Comparison of ENCODE assay signal across 14 cellular contexts in genomic region chr1:10776206-10776905, GRCh38. TPM values are rescaled to one million over a fixed set of nuclear protein-coding genes. Genes with fewer than 3 reads are reported as not detected.
DNase-seq lines count a peak whose midpoint lies in the region; ATAC-seq, FAIRE-seq and TF ChIP-seq lines count a peak whose summit lies in the region.
"Had no signal": no experiment of that assay in that cellular context is flagged by ENCODE, and none has a peak within 500 bp of the region (broad histone marks: within the 10 kb centered on the region; RNA-seq: fewer than 3 reads in every experiment).

No MANE protein-coding gene starts in this region.

- no peak overlapping the region for H3K4me2 ChIP-seq in HepG2 (ENCODE audit: low read depth, low read length)
- peak overlapping the region; percentile 17 for H3K4me2 ChIP-seq in keratinocyte (ENCODE audit: control insufficient read depth, extremely low read depth, insufficient read depth, low read depth, low read length)

- TF ChIP-seq POLR2A in right lobe of liver (IDR thresholded peaks at IDR 0.05) (no peak), HepG2 (IDR thresholded peaks at IDR 0.05; ENCODE audit: insufficient read depth in 1 of 2, low read depth in 2 of 2, low read length in 2 of 2) (no peak)

- TF ChIP-seq EP300 in HepG2 (IDR thresholded peaks at IDR 0.05; ENCODE audit: low read depth in 2 of 2, low read length in 2 of 2) (no peak), HepG2 (CRISPR knock-in tag; IDR thresholded peaks at IDR 0.05; ENCODE audit: borderline replicate concordance) (no peak)

- TF ChIP-seq CTCF in right lobe of liver (IDR thresholded peaks at IDR 0.05) (no peak), HepG2 (CRISPR knock-in tag; IDR thresholded peaks at IDR 0.05) (no peak), keratinocyte (optimal IDR thresholded peaks at IDR 0.05 in 1 of 3, IDR thresholded peaks at IDR 0.05 in 1 of 3, conservative IDR thresholded peaks at IDR 0.05 in 1 of 3; ENCODE audit: extremely low read depth in 1 of 3, insufficient read depth in 2 of 3, low read length in 3 of 3) (no peak)

- in situ Hi-C loops in HepG2 (cut with HindIII; ENCODE audit: extremely low pct_ligation_motif_present, low pct_unique_long_range_greater_than_20kb) = no loop called here

- FAIRE-seq in HepG2 (lab: Jason Lieb, UNC) (no peak), keratinocyte (lab: Jason Lieb, UNC) (peak; percentile 17)

- WGBS in right lobe of liver (ENCODE audit: insufficient coverage, low coverage, low lambda C conversion rate, missing lambda C conversion rate) = 83% methylated on average over 3 of the region's 13 CpGs
- WGBS in HepG2 (ENCODE audit: low lambda C conversion rate) = 58% methylated on average over 13 of the region's 13 CpGs

- H3K79me2 ChIP-seq in HepG2 (ENCODE audit: insufficient read depth, low read length) = no peaks in the 10 kb centered on the region
- H3K79me2 ChIP-seq in keratinocyte (ENCODE audit: control insufficient read depth, insufficient read depth, low read length) = peaks cover 24% of the 10 kb centered on the region

- H3K4me3 ChIP-seq in right lobe of liver = no peak overlapping the region
- H3K4me3 ChIP-seq in HepG2 (replicated peaks in 1 of 3; ENCODE audit: insufficient read depth in 1 of 3, low read depth in 2 of 3, low read length in 3 of 3) = no peak overlapping the region
- no peak overlapping the region for H3K4me3 ChIP-seq in keratinocyte (ENCODE audit: control insufficient read depth in 2 of 3, extremely low read depth in 1 of 3, insufficient read depth in 2 of 3, low read depth in 1 of 3, low read length in 3 of 3)
- H3K4me3 ChIP-seq: SJCRH30 had no signal

- no TSS peak for BruUV-seq in HepG2 (replicated peaks; lab: Mats Ljungman, UMichigan)

- dilution Hi-C loops in keratinocyte (cut with MboI; ENCODE audit: extremely low pct_ligation_motif_present, low sequenced_read_pairs) = no loop called here

- H3K27me3 ChIP-seq in right lobe of liver (no peaks in the 10 kb centered on the region), HepG2 (ENCODE audit: control insufficient read depth in 1 of 2, insufficient read depth in 2 of 2, low read length in 2 of 2) (peaks cover 6 to 20% of the 10 kb centered on the region in 2 experiments; a peak in 4 of 5 replicates), keratinocyte (ENCODE audit: control insufficient read depth, extremely low read depth, insufficient read depth, low read length) (no peaks in the 10 kb centered on the region)
- H3K27me3 ChIP-seq: neutrophil had no signal

- H3K4me1 ChIP-seq in right lobe of liver (peaks cover 0 to 3% (median 0%) of the 10 kb centered on the region in 4 donors), HepG2 (ENCODE audit: insufficient read depth, low read length) (peaks cover 6% of the 10 kb centered on the region; the same call in 1 of the 2 replicates), keratinocyte (ENCODE audit: control insufficient read depth, extremely low read depth, insufficient read depth, low read length) (peaks cover 56% of the 10 kb centered on the region)

- no peak for ATAC-seq in right lobe of liver
- ATAC-seq in HepG2 = no peak
- no peak for ATAC-seq in GM18502 (IDR thresholded peaks at IDR 0.05; ENCODE audit: poor library complexity, unreplicated experiment)
- ATAC-seq: activated CD4-positive, alpha-beta T cell treated with anti-CD3 and anti-CD28 coated beads for 36 hours had no signal

- DNase-seq in right lobe of liver (peak in 2 of 3 donors; percentile 3 to 50), HepG2 (ENCODE audit: low spot score) (no peak), NCI-H510A treated with DMSO at 0.1 percent for 48 hours (lab: John Stamatoyannopoulos, UW) (peak; percentile 97), keratinocyte (ENCODE audit: low read depth, low spot score) (no peak), NCI-H1048 (lab: John Stamatoyannopoulos, UW) (no peak), GM03348 (ENCODE audit: low spot score) (no peak), GM19240 (ENCODE audit: insufficient read length, low spot score) (no peak)
- DNase-seq: activated CD4-positive, alpha-beta T cell treated with anti-CD3 and anti-CD28 coated beads for 36 hours; activated naive CD4-positive, alpha-beta T cell; mesendoderm; SJCRH30 had no signal

- H3K27ac ChIP-seq in right lobe of liver (no peak overlapping the region), HepG2 (ENCODE audit: extremely low read length, insufficient read depth, low read length) (no peak overlapping the region), keratinocyte (ENCODE audit: control insufficient read depth, insufficient read depth, low read length) (no peak overlapping the region)
- H3K27ac ChIP-seq: epithelial cell of prostate, neutrophil, SJCRH30 had no signal

- H3K36me3 ChIP-seq in right lobe of liver (no peaks in the 10 kb centered on the region), HepG2 (replicated peaks in 1 of 2; ENCODE audit: control insufficient read depth in 1 of 2, insufficient read depth in 2 of 2, low read length in 2 of 2) (no peaks in the 10 kb centered on the region), keratinocyte (ENCODE audit: control insufficient read depth in 2 of 2, extremely low read depth in 1 of 2, insufficient read depth in 2 of 2, low read length in 2 of 2) (peaks cover 0 to 2% of the 10 kb centered on the region in 2 experiments)
- H3K36me3 ChIP-seq: neutrophil, SJCRH30 had no signal

- intact Hi-C loops in right lobe of liver (cut with DNase I) = no loop called here
- intact Hi-C loops in HepG2 (cut with micrococcal nuclease; ENCODE audit: unreplicated experiment) = no loop called here

- H3K9me3 ChIP-seq in right lobe of liver = no peaks in the 10 kb centered on the region
- no peaks in the 10 kb centered on the region for H3K9me3 ChIP-seq in HepG2 (ENCODE audit: low read length)
- no peaks in the 10 kb centered on the region for H3K9me3 ChIP-seq in keratinocyte (ENCODE audit: control insufficient read depth, low read depth, low read length)
- H3K9me3 ChIP-seq: neutrophil, SJCRH30 had no signal

- H2AFZ ChIP-seq in HepG2 (ENCODE audit: low read length) = no peak overlapping the region
- H2AFZ ChIP-seq in keratinocyte (ENCODE audit: control insufficient read depth, low read length) = no peak overlapping the region

- H4K20me1 ChIP-seq in HepG2 (ENCODE audit: insufficient read depth, low read length) = no peaks in the 10 kb centered on the region
- H4K20me1 ChIP-seq in keratinocyte (ENCODE audit: control insufficient read depth, extremely low read depth, insufficient read depth, low read length) = no peaks in the 10 kb centered on the region

- no peak for TF ChIP-seq RAD21 in HepG2 (CRISPR knock-in tag; IDR thresholded peaks at IDR 0.05)

- H3K9ac ChIP-seq in HepG2 (ENCODE audit: insufficient read depth, low read depth, low read length) (no peak overlapping the region), keratinocyte (ENCODE audit: control insufficient read depth, extremely low read depth, insufficient read depth, low read length) (no peak overlapping the region)

- CTCF ChIA-PET in HepG2 (lab: Yijun Ruan, JAX; ENCODE audit: low intra/inter-chr PET ratio, low total read pairs) = no interaction called here

- H3K9me1 ChIP-seq in keratinocyte (ENCODE audit: control insufficient read depth, extremely low read depth, insufficient read depth, low read length) = no peaks in the 10 kb centered on the region

- POLR2A ChIA-PET in HepG2 (lab: Yijun Ruan, JAX) = no interaction called here

TF ChIP-seq in HepG2, 621 proteins besides CTCF, POLR2A, EP300 and RAD21:
- TF ChIP-seq PCBP1 (IDR thresholded peaks at IDR 0.05; ENCODE audit: borderline replicate concordance, low read depth, low read length) (no peak), RFX5 (IDR thresholded peaks at IDR 0.05; ENCODE audit: low read depth, low read length) (no peak), FOXK1 (CRISPR knock-in tag; IDR thresholded peaks at IDR 0.05; ENCODE audit: borderline replicate concordance, low read depth) (no peak), FOXA1 (IDR thresholded peaks at IDR 0.05) (no peak), FOXA1 (CRISPR knock-in tag; IDR thresholded peaks at IDR 0.05) (no peak)
TF ChIP-seq in HepG2: peak in this region for 0.

RNA-seq across cellular contexts. Expression of gene CASZ1, which starts 20.1 kb away (rescaled TPM):
- total RNA-seq in right lobe of liver (10 to 100 TPM in 1 of 6 experiments, 1 to 10 TPM in 5; 3.1 to 10.1 (median 5.3) TPM), HepG2 (2016; rRNA removed; fragmentation: Illumina TruSeq; extraction: Trizol) (2.3 and 3.7 TPM in 2 replicates)
- total RNA-seq in HepG2 (2016; cell fraction: cytosol; rRNA removed; fragmentation: Illumina TruSeq; extraction: Trizol; ENCODE audit: low read depth) = 1.5 and 1.9 TPM in 2 replicates
- total RNA-seq in HepG2 (2016; cell fraction: insoluble cytoplasmic fraction; rRNA removed; fragmentation: Illumina TruSeq; extraction: Trizol) = 2.8 and 3.2 TPM in 2 replicates
- total RNA-seq in HepG2 (2016; cell fraction: membrane; rRNA removed; fragmentation: Illumina TruSeq; extraction: Trizol) = 3.6 and 4.4 TPM in 2 replicates
- 3.2 TPM in 2 replicates for total RNA-seq in HepG2 (2016; cell fraction: nucleus; rRNA removed; fragmentation: Illumina TruSeq; extraction: Trizol)
- polyA plus RNA-seq in HepG2 (2011; rRNA removed) (1.9 and 2.2 TPM in 2 replicates), keratinocyte (2.8 to 5.0 TPM (median 4.4 TPM) in 3 replicates)
- 2.0 and 2.2 TPM in 2 replicates for polyA plus RNA-seq in HepG2 (2011; cell fraction: cytosol; rRNA removed)
- polyA plus RNA-seq in HepG2 (2011; cell fraction: nucleus; rRNA removed) = 5.8 and 8.1 TPM in 2 replicates
- polyA plus RNA-seq in HepG2 (2012) = 1.0 and 1.4 TPM in 2 replicates
- polyA plus RNA-seq in HepG2 (2016; cell fraction: cytosol; fragmentation: Illumina TruSeq; extraction: Trizol; ENCODE audit: low read depth) = 1.6 and 2.1 TPM in 2 replicates
- polyA plus RNA-seq in HepG2 (2016; cell fraction: insoluble cytoplasmic fraction; fragmentation: Illumina TruSeq; extraction: Trizol; ENCODE audit: low read depth) = 3.0 and 3.9 TPM in 2 replicates
- 3.7 and 5.0 TPM in 2 replicates for polyA plus RNA-seq in HepG2 (2016; cell fraction: membrane; fragmentation: Illumina TruSeq; extraction: Trizol; ENCODE audit: low read depth)
- polyA plus RNA-seq in HepG2 (2016; cell fraction: nucleus; fragmentation: Illumina TruSeq; extraction: Trizol; ENCODE audit: insufficient read depth, low read depth) = 4.0 and 4.7 TPM in 2 replicates
- polyA minus RNA-seq in HepG2 (2011; rRNA and poly(A)+ RNA removed; ENCODE audit: low replicate concordance) = 2.5 and 2.9 TPM in 2 replicates
- 1.7 and 2.1 TPM in 2 replicates for polyA minus RNA-seq in HepG2 (2011; cell fraction: cytosol; rRNA and poly(A)+ RNA removed)
- 2.7 and 3.0 TPM in 2 replicates for polyA minus RNA-seq in HepG2 (2011; cell fraction: nucleus; rRNA and poly(A)+ RNA removed)
- polyA plus RNA-seq in keratinocyte (2011; ENCODE audit: low read depth) = 66.1 TPM
- polyA plus RNA-seq in keratinocyte (2011; cell fraction: cytosol; rRNA removed) = 2.4 and 4.8 TPM in 2 replicates
- 18.6 and 23.7 TPM in 2 replicates for polyA plus RNA-seq in keratinocyte (2011; cell fraction: nucleus; rRNA removed)
- 5.9 and 27.8 TPM in 2 replicates for polyA plus RNA-seq in keratinocyte (2012; ENCODE audit: low replicate concordance)
- polyA minus RNA-seq in keratinocyte = 5.2 to 17.9 TPM (median 7.7 TPM) in 3 replicates
- 9.6 TPM for polyA minus RNA-seq in keratinocyte (2011; cell fraction: cytosol; rRNA and poly(A)+ RNA removed)
- 17.5 and 18.8 TPM in 2 replicates for polyA minus RNA-seq in keratinocyte (2011; cell fraction: nucleus; rRNA and poly(A)+ RNA removed)

Comparison
In these comparisons a context has a peak if more than half of its experiments do, and no peak if none do; other contexts are left out.
1. DNase-seq: peak in right lobe of liver (2 of 3) and NCI-H510A treated with DMSO at 0.1 percent for 48 hours (single experiment); none in HepG2 (single experiment), keratinocyte (single experiment), NCI-H1048 (single experiment), GM03348 (single experiment) and GM19240 (single experiment).